In the genomic region with DNA sequence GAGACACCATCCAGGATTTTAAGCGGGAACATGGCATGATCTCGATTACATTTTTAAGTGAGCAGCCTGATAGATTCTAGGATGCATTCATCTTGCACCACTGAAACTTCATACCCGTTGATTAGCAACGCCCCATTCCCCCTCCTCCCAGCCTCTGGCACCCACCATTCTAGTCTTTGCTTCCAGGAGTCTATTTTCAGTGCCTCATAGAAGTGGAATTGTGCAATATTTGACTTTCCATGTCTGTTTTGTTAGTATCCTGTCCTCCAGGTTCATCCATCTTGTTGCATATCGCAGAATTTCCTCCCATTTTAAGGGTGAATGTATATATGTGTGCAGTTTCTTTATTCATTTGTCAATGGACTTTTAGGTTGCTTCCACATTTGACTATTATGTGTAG, we compare ENCODE assay signal across 1 cellular context.
A peak's percentile ranks its signal among the peaks of the same experiment; 100 is the strongest.
TF ChIP-seq lines count a peak whose summit lies in the region.

No MANE protein-coding gene starts in this region.

TF ChIP-seq in HepG2, 621 proteins besides CTCF, POLR2A, EP300 and RAD21 (continued from another document and continues in another):
- TF ChIP-seq, protein P1, sequence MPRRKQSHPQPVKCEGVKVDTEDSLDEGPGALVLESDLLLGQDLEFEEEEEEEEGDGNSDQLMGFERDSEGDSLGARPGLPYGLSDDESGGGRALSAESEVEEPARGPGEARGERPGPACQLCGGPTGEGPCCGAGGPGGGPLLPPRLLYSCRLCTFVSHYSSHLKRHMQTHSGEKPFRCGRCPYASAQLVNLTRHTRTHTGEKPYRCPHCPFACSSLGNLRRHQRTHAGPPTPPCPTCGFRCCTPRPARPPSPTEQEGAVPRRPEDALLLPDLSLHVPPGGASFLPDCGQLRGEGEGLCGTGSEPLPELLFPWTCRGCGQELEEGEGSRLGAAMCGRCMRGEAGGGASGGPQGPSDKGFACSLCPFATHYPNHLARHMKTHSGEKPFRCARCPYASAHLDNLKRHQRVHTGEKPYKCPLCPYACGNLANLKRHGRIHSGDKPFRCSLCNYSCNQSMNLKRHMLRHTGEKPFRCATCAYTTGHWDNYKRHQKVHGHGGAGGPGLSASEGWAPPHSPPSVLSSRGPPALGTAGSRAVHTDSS (CRISPR knock-in tag; conservative IDR thresholded peaks at IDR 0.05), result no peak
- TF ChIP-seq ZFP41 (CRISPR knock-in tag; IDR thresholded peaks at IDR 0.05; ENCODE audit: borderline replicate concordance), result no peak
- no peak for TF ChIP-seq ZFY (CRISPR knock-in tag; IDR thresholded peaks at IDR 0.05)
- TF ChIP-seq NR1H2 (CRISPR knock-in tag; IDR thresholded peaks at IDR 0.05; ENCODE audit: borderline replicate concordance, low read depth), result no peak
- no peak for TF ChIP-seq IKZF4 (CRISPR knock-in tag; IDR thresholded peaks at IDR 0.05; ENCODE audit: borderline replicate concordance, low read depth, not compliant biosample characterization)
- TF ChIP-seq, protein P2, sequence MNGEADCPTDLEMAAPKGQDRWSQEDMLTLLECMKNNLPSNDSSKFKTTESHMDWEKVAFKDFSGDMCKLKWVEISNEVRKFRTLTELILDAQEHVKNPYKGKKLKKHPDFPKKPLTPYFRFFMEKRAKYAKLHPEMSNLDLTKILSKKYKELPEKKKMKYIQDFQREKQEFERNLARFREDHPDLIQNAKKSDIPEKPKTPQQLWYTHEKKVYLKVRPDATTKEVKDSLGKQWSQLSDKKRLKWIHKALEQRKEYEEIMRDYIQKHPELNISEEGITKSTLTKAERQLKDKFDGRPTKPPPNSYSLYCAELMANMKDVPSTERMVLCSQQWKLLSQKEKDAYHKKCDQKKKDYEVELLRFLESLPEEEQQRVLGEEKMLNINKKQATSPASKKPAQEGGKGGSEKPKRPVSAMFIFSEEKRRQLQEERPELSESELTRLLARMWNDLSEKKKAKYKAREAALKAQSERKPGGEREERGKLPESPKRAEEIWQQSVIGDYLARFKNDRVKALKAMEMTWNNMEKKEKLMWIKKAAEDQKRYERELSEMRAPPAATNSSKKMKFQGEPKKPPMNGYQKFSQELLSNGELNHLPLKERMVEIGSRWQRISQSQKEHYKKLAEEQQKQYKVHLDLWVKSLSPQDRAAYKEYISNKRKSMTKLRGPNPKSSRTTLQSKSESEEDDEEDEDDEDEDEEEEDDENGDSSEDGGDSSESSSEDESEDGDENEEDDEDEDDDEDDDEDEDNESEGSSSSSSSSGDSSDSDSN (CRISPR knock-in tag; IDR thresholded peaks at IDR 0.05), result no peak
- TF ChIP-seq, protein P3, sequence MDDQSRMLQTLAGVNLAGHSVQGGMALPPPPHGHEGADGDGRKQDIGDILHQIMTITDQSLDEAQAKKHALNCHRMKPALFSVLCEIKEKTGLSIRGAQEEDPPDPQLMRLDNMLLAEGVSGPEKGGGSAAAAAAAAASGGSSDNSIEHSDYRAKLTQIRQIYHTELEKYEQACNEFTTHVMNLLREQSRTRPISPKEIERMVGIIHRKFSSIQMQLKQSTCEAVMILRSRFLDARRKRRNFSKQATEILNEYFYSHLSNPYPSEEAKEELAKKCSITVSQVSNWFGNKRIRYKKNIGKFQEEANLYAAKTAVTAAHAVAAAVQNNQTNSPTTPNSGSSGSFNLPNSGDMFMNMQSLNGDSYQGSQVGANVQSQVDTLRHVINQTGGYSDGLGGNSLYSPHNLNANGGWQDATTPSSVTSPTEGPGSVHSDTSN (CRISPR knock-in tag; IDR thresholded peaks at IDR 0.05; ENCODE audit: borderline replicate concordance), result no peak
- peak; percentile 68; the same call in 1 of the 2 replicates for TF ChIP-seq RBAK (CRISPR knock-in tag; IDR thresholded peaks at IDR 0.05)
- TF ChIP-seq ZNF207 (IDR thresholded peaks at IDR 0.05; ENCODE audit: borderline replicate concordance), result no peak
- no peak for TF ChIP-seq EHMT2 (IDR thresholded peaks at IDR 0.05; ENCODE audit: borderline replicate concordance, low read depth, low read length)
- TF ChIP-seq, protein P4, sequence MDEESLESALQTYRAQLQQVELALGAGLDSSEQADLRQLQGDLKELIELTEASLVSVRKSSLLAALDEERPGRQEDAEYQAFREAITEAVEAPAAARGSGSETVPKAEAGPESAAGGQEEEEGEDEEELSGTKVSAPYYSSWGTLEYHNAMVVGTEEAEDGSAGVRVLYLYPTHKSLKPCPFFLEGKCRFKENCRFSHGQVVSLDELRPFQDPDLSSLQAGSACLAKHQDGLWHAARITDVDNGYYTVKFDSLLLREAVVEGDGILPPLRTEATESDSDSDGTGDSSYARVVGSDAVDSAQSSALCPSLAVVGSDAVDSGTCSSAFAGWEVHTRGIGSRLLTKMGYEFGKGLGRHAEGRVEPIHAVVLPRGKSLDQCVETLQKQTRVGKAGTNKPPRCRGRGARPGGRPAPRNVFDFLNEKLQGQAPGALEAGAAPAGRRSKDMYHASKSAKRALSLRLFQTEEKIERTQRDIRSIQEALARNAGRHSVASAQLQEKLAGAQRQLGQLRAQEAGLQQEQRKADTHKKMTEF (CRISPR knock-in tag; IDR thresholded peaks at IDR 0.05), result no peak
- TF ChIP-seq, protein P5, sequence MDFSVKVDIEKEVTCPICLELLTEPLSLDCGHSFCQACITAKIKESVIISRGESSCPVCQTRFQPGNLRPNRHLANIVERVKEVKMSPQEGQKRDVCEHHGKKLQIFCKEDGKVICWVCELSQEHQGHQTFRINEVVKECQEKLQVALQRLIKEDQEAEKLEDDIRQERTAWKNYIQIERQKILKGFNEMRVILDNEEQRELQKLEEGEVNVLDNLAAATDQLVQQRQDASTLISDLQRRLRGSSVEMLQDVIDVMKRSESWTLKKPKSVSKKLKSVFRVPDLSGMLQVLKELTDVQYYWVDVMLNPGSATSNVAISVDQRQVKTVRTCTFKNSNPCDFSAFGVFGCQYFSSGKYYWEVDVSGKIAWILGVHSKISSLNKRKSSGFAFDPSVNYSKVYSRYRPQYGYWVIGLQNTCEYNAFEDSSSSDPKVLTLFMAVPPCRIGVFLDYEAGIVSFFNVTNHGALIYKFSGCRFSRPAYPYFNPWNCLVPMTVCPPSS (IDR thresholded peaks at IDR 0.05), result no peak
- TF ChIP-seq TMF1 (CRISPR knock-in tag; IDR thresholded peaks at IDR 0.05; ENCODE audit: low read depth), result no peak
- TF ChIP-seq, protein P6, sequence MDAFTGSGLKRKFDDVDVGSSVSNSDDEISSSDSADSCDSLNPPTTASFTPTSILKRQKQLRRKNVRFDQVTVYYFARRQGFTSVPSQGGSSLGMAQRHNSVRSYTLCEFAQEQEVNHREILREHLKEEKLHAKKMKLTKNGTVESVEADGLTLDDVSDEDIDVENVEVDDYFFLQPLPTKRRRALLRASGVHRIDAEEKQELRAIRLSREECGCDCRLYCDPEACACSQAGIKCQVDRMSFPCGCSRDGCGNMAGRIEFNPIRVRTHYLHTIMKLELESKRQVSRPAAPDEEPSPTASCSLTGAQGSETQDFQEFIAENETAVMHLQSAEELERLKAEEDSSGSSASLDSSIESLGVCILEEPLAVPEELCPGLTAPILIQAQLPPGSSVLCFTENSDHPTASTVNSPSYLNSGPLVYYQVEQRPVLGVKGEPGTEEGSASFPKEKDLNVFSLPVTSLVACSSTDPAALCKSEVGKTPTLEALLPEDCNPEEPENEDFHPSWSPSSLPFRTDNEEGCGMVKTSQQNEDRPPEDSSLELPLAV (CRISPR knock-in tag; conservative IDR thresholded peaks at IDR 0.05; ENCODE audit: low read depth), result no peak
- TF ChIP-seq SAP130 (CRISPR knock-in tag; IDR thresholded peaks at IDR 0.05; ENCODE audit: low read depth), result peak; percentile 65
- no peak for TF ChIP-seq ZNF678 (CRISPR knock-in tag; IDR thresholded peaks at IDR 0.05)
- TF ChIP-seq ZNF772 (CRISPR knock-in tag; IDR thresholded peaks at IDR 0.05), result 0 out of 2 replicates have a peak, but pooled peaks have one; percentile 36
- TF ChIP-seq, protein P7, sequence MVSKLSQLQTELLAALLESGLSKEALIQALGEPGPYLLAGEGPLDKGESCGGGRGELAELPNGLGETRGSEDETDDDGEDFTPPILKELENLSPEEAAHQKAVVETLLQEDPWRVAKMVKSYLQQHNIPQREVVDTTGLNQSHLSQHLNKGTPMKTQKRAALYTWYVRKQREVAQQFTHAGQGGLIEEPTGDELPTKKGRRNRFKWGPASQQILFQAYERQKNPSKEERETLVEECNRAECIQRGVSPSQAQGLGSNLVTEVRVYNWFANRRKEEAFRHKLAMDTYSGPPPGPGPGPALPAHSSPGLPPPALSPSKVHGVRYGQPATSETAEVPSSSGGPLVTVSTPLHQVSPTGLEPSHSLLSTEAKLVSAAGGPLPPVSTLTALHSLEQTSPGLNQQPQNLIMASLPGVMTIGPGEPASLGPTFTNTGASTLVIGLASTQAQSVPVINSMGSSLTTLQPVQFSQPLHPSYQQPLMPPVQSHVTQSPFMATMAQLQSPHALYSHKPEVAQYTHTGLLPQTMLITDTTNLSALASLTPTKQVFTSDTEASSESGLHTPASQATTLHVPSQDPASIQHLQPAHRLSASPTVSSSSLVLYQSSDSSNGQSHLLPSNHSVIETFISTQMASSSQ (IDR thresholded peaks at IDR 0.05; ENCODE audit: low read depth), result no peak
- TF ChIP-seq, protein P7 (CRISPR knock-in tag; IDR thresholded peaks at IDR 0.05; ENCODE audit: borderline replicate concordance), result no peak
- no peak for TF ChIP-seq DMAP1 (CRISPR knock-in tag; IDR thresholded peaks at IDR 0.05)
- TF ChIP-seq GATAD2A (CRISPR knock-in tag; IDR thresholded peaks at IDR 0.05), result peak; percentile 61; the same call in 1 of the 2 replicates
- TF ChIP-seq BRCA1 (CRISPR knock-in tag; IDR thresholded peaks at IDR 0.05), result no peak
- no peak for TF ChIP-seq ARNT (IDR thresholded peaks at IDR 0.05)
- TF ChIP-seq, protein P8, sequence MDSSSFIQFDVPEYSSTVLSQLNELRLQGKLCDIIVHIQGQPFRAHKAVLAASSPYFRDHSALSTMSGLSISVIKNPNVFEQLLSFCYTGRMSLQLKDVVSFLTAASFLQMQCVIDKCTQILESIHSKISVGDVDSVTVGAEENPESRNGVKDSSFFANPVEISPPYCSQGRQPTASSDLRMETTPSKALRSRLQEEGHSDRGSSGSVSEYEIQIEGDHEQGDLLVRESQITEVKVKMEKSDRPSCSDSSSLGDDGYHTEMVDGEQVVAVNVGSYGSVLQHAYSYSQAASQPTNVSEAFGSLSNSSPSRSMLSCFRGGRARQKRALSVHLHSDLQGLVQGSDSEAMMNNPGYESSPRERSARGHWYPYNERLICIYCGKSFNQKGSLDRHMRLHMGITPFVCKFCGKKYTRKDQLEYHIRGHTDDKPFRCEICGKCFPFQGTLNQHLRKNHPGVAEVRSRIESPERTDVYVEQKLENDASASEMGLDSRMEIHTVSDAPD (CRISPR knock-in tag; IDR thresholded peaks at IDR 0.05), result no peak
- TF ChIP-seq, protein P9, sequence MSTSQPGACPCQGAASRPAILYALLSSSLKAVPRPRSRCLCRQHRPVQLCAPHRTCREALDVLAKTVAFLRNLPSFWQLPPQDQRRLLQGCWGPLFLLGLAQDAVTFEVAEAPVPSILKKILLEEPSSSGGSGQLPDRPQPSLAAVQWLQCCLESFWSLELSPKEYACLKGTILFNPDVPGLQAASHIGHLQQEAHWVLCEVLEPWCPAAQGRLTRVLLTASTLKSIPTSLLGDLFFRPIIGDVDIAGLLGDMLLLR (CRISPR knock-in tag; IDR thresholded peaks at IDR 0.05), result no peak
- TF ChIP-seq, protein P10, sequence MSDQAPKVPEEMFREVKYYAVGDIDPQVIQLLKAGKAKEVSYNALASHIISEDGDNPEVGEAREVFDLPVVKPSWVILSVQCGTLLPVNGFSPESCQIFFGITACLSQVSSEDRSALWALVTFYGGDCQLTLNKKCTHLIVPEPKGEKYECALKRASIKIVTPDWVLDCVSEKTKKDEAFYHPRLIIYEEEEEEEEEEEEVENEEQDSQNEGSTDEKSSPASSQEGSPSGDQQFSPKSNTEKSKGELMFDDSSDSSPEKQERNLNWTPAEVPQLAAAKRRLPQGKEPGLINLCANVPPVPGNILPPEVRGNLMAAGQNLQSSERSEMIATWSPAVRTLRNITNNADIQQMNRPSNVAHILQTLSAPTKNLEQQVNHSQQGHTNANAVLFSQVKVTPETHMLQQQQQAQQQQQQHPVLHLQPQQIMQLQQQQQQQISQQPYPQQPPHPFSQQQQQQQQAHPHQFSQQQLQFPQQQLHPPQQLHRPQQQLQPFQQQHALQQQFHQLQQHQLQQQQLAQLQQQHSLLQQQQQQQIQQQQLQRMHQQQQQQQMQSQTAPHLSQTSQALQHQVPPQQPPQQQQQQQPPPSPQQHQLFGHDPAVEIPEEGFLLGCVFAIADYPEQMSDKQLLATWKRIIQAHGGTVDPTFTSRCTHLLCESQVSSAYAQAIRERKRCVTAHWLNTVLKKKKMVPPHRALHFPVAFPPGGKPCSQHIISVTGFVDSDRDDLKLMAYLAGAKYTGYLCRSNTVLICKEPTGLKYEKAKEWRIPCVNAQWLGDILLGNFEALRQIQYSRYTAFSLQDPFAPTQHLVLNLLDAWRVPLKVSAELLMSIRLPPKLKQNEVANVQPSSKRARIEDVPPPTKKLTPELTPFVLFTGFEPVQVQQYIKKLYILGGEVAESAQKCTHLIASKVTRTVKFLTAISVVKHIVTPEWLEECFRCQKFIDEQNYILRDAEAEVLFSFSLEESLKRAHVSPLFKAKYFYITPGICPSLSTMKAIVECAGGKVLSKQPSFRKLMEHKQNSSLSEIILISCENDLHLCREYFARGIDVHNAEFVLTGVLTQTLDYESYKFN (CRISPR knock-in tag; conservative IDR thresholded peaks at IDR 0.05), result 0 out of 2 replicates have a peak, but pooled peaks have one; percentile 24
- no peak for TF ChIP-seq POLR2G (IDR thresholded peaks at IDR 0.05; ENCODE audit: low read depth, low read length)
- TF ChIP-seq, protein P11, sequence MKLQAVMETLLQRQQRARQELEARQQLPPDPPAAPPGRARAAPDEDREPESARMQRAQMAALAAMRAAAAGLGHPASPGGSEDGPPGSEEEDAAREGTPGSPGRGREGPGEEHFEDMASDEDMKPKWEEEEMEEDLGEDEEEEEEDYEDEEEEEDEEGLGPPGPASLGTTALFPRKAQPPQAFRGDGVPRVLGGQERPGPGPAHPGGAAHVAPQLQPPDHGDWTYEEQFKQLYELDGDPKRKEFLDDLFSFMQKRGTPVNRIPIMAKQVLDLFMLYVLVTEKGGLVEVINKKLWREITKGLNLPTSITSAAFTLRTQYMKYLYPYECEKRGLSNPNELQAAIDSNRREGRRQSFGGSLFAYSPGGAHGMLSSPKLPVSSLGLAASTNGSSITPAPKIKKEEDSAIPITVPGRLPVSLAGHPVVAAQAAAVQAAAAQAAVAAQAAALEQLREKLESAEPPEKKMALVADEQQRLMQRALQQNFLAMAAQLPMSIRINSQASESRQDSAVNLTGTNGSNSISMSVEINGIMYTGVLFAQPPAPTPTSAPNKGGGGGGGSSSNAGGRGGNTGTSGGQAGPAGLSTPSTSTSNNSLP (IDR thresholded peaks at IDR 0.05; ENCODE audit: low read depth, low read length), result no peak
- TF ChIP-seq ZNF567 (CRISPR knock-in tag; IDR thresholded peaks at IDR 0.05; ENCODE audit: borderline replicate concordance), result no peak
- TF ChIP-seq MEIS1 (CRISPR knock-in tag; IDR thresholded peaks at IDR 0.05; ENCODE audit: borderline replicate concordance), result no peak
